In the genomic region with DNA sequence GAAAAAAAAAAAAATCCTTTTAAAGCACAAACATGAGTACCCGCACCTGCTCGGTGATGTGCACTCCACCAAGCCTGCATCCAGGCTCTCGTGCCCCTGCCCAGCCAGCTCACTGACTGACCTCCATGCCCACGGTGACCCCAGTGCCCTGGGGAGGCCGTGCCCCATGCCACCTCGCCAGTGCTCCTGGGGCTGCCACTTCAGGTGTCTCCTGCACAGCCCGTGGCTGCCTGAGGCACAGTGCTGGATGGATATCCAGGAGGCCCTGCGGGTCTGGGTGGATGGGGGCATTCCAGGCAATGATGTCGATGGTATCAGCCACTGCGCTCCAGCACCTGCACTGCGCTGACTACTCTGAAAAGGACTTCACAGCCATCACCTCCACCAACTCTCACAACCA, we compare ENCODE assay signal across 21 cellular contexts. TPM values are rescaled to one million over a fixed set of nuclear protein-coding genes. Genes with fewer than 3 reads are reported as not detected.
A peak's percentile ranks its signal among the peaks of the same experiment; 100 is the strongest.
DNase-seq lines count a peak whose midpoint lies in the region; ATAC-seq and TF ChIP-seq lines count a peak whose summit lies in the region.
"Had no signal": no experiment of that assay in that cellular context is flagged by ENCODE, and none has a peak within 500 bp of the region (broad histone marks: within the 10 kb centered on the region; RNA-seq: fewer than 3 reads in every experiment).

No MANE protein-coding gene starts in this region.

- no peaks in the 10 kb centered on the region for H3K27me3 Mint-ChIP-seq in activated T-cell treated with anti-CD3 and anti-CD28 coated beads, Interleukin-2, amount 50 U/mL, for 24 hours
- H3K27me3 Mint-ChIP-seq in activated T-cell treated with anti-CD3 and anti-CD28 coated beads, Interleukin-2, amount 50 U/mL, for 4 hours (ENCODE audit: low read depth) = no peaks in the 10 kb centered on the region
- H3K27me3 Mint-ChIP-seq in T-cell = no peaks in the 10 kb centered on the region
- H3K27me3 Mint-ChIP-seq: CD4-positive, alpha-beta T cell had no signal

- no peak overlapping the region for H2BK15ac ChIP-seq in neuronal stem cell (ENCODE audit: low read length)

- POLR2A ChIA-PET in RWPE1 (lab: Yijun Ruan, JAX; ENCODE audit: low non-redundant PET) = interaction anchor here (0.7 kb wide), 1 partner anchor 617 kb away, joined by 4 read pairs; no protein-coding TSS in a partner anchor
- POLR2A ChIA-PET in PC-9 (lab: Charles Lee; ENCODE audit: unreplicated experiment) = no interaction called here
- POLR2A ChIA-PET in T-cell (lab: Charles Lee) = no interaction called here

- no peaks in the 10 kb centered on the region for H3K9me2 ChIP-seq in PC-9 (ENCODE audit: insufficient read depth)

- H3K4ac ChIP-seq in neuronal stem cell (ENCODE audit: low read length) = no peak overlapping the region

- H3K79me1 ChIP-seq in neuronal stem cell (ENCODE audit: low read depth, low read length) = peaks cover 36% of the 10 kb centered on the region

- H2AK5ac ChIP-seq in neuronal stem cell (ENCODE audit: low read depth, low read length) = peak overlapping the region; percentile 46

- intact Hi-C loops in PC-9 (cut with micrococcal nuclease; ENCODE audit: unreplicated experiment) = no loop called here

- H3K79me2 ChIP-seq in PC-9 (ENCODE audit: low read depth) = peaks cover 91% of the 10 kb centered on the region

- ATAC-seq in activated T-cell treated with anti-CD3 and anti-CD28 coated beads, Interleukin-2, amount 50 U/mL, for 4 hours = no peak
- no peak for ATAC-seq in T-cell (replicated peaks in 1 of 4)
- ATAC-seq: GM23338 had no signal

- H2BK12ac ChIP-seq in neuronal stem cell (ENCODE audit: low read length) = no peak overlapping the region

- no peak overlapping the region for H2BK120ac ChIP-seq in neuronal stem cell (ENCODE audit: low read depth, low read length)

- peak overlapping the region; percentile 99 for H3K27ac ChIP-seq in RWPE1
- no peak overlapping the region for H3K27ac ChIP-seq in neuronal stem cell (replicated peaks; ENCODE audit: low read length)
- H3K27ac ChIP-seq in substantia nigra (ENCODE audit: low read depth, low read length, poor library complexity, severe bottlenecking) = no peak overlapping the region
- no peak overlapping the region for H3K27ac ChIP-seq in PC-9

- H3F3A ChIP-seq in PC-9 (ENCODE audit: insufficient read depth, low read depth) = peaks cover 20% of the 10 kb centered on the region; the same call in 1 of the 2 replicates

- TF ChIP-seq CTCF in RWPE1 (conservative IDR thresholded peaks at IDR 0.05; ENCODE audit: low read depth) (no peak), PC-9 (conservative IDR thresholded peaks at IDR 0.05) (no peak)

- BruUV-seq in PC-9 (replicated peaks; lab: Mats Ljungman, UMichigan) = no TSS peak

- H3K27ac Mint-ChIP-seq in activated T-cell treated with anti-CD3 and anti-CD28 coated beads, Interleukin-2, amount 50 U/mL, for 24 hours = peak overlapping the region; percentile 97
- H3K27ac Mint-ChIP-seq in T-cell = no peak overlapping the region

- H3K4me3 Mint-ChIP-seq in activated T-cell treated with anti-CD3 and anti-CD28 coated beads, Interleukin-2, amount 50 U/mL, for 24 hours = no peak overlapping the region
- H3K4me3 Mint-ChIP-seq in activated T-cell treated with anti-CD3 and anti-CD28 coated beads, Interleukin-2, amount 50 U/mL, for 4 hours = no peak overlapping the region
- peak overlapping the region in 1 of 3 donors; percentile 100 for H3K4me3 Mint-ChIP-seq in T-cell
- H3K4me3 Mint-ChIP-seq: CD4-positive, alpha-beta T cell; GM23338; H9; HFFc6 had no signal

- H4K8ac ChIP-seq in neuronal stem cell (ENCODE audit: low read depth, low read length) = peak overlapping the region; percentile 43

- H3K4me2 ChIP-seq in neuronal stem cell (ENCODE audit: insufficient read depth, low read length, poor library complexity, severe bottlenecking) = no peak overlapping the region
- no peak overlapping the region for H3K4me2 ChIP-seq in PC-9
- H3K4me2 ChIP-seq: GM23338 had no signal

- H3K36me3 ChIP-seq in neuronal stem cell (replicated peaks in 1 of 2; ENCODE audit: control insufficient read depth in 2 of 2, insufficient read depth in 2 of 2, low read length in 2 of 2) = peaks cover 17 to 48% of the 10 kb centered on the region in 2 donors
- peaks cover 9% of the 10 kb centered on the region; the same call in 1 of the 2 replicates for H3K36me3 ChIP-seq in PC-9 (ENCODE audit: low read depth)

- H3K9me3 ChIP-seq in neuronal stem cell (replicated peaks in 1 of 2; ENCODE audit: control insufficient read depth in 2 of 2, insufficient read depth in 1 of 2, low read depth in 1 of 2, low read length in 2 of 2) (peaks cover 0 to 2% of the 10 kb centered on the region in 2 donors), PC-9 (ENCODE audit: insufficient read depth, low read depth) (no peaks in the 10 kb centered on the region)

- peak overlapping the region; percentile 70 for H3K9ac ChIP-seq in neuronal stem cell (ENCODE audit: low read depth, low read length, poor library complexity)

- no CpG with 5 or more reads among the region's 11 CpGs for WGBS in neuronal stem cell (ENCODE audit: extremely low coverage in 2 of 2, insufficient read length in 2 of 2, insufficient replicate concordance in 1 of 2), 2 donors

- H2AFZ ChIP-seq in neuronal stem cell (ENCODE audit: low read length) (no peak overlapping the region), PC-9 (no peak overlapping the region)
- H2AFZ ChIP-seq: GM23338 had no signal

- H3K27me3 ChIP-seq in neuronal stem cell (ENCODE audit: control insufficient read depth in 3 of 3, insufficient read depth in 3 of 3, low read depth in 1 of 3, low read length in 3 of 3) (no peaks in the 10 kb centered on the region), PC-9 (ENCODE audit: insufficient read depth, low read depth) (no peaks in the 10 kb centered on the region)

- CTCF ChIA-PET in RWPE1 (lab: Yijun Ruan, JAX) = no interaction called here
- CTCF ChIA-PET in PC-9 (lab: Charles Lee) = no interaction called here
- CTCF ChIA-PET in T-cell (lab: Charles Lee) = no interaction called here

- no peaks in the 10 kb centered on the region for H3K9me3 Mint-ChIP-seq in activated T-cell treated with anti-CD3 and anti-CD28 coated beads, Interleukin-2, amount 50 U/mL, for 24 hours
- no peaks in the 10 kb centered on the region for H3K9me3 Mint-ChIP-seq in activated T-cell treated with anti-CD3 and anti-CD28 coated beads, Interleukin-2, amount 50 U/mL, for 4 hours
- H3K9me3 Mint-ChIP-seq in T-cell = no peaks in the 10 kb centered on the region
- H3K9me3 Mint-ChIP-seq: CD4-positive, alpha-beta T cell; GM23338; H9; HFFc6 had no signal

- DNase-seq in activated T-cell treated with anti-CD3 and anti-CD28 coated beads, Interleukin-2, amount 50 U/mL, for 24 hours = no peak
- DNase-seq in activated T-cell treated with anti-CD3 and anti-CD28 coated beads, Interleukin-2, amount 50 U/mL, for 4 hours = no peak
- DNase-seq in RWPE1 (ENCODE audit: low spot score) (no peak), neuronal stem cell (ENCODE audit: low spot score) (no peak), substantia nigra (lab: John Stamatoyannopoulos, UW) (no peak), PC-9 (no peak), T-cell (no peak)
- DNase-seq: 8988T; ACHN; CD4-positive, alpha-beta T cell; H9; HFFc6; Karpas-422; NCI-H1417; NCI-H1694; NCI-H2029 treated with DMSO at 0.1 percent for 48 hours; NCI-H2227 treated with DMSO at 0.1 percent for 48 hours; NCI-H526 treated with DMSO at 0.1 percent for 48 hours; RPMI8226; SHP77 had no signal

- peak overlapping the region; percentile 38 for H3K14ac ChIP-seq in neuronal stem cell (ENCODE audit: low read length)

- H3K23ac ChIP-seq in neuronal stem cell (ENCODE audit: low read depth, low read length, poor library complexity) = no peak overlapping the region

- no peak overlapping the region for H4K91ac ChIP-seq in neuronal stem cell (ENCODE audit: low read depth, low read length, poor library complexity)

- H2BK5ac ChIP-seq in neuronal stem cell (ENCODE audit: low read length) = no peak overlapping the region

- H3K36me3 Mint-ChIP-seq in activated T-cell treated with anti-CD3 and anti-CD28 coated beads, Interleukin-2, amount 50 U/mL, for 24 hours (ENCODE audit: low read depth) = peaks cover 94% of the 10 kb centered on the region
- H3K36me3 Mint-ChIP-seq in activated T-cell treated with anti-CD3 and anti-CD28 coated beads, Interleukin-2, amount 50 U/mL, for 4 hours (ENCODE audit: insufficient read depth) = peaks cover 7% of the 10 kb centered on the region
- peaks cover 12% of the 10 kb centered on the region for H3K36me3 Mint-ChIP-seq in T-cell

- H3K4me1 Mint-ChIP-seq in activated T-cell treated with anti-CD3 and anti-CD28 coated beads, Interleukin-2, amount 50 U/mL, for 24 hours (ENCODE audit: low read depth) = peaks cover 62% of the 10 kb centered on the region
- H3K4me1 Mint-ChIP-seq in activated T-cell treated with anti-CD3 and anti-CD28 coated beads, Interleukin-2, amount 50 U/mL, for 4 hours (ENCODE audit: low read depth) = peaks cover 62% of the 10 kb centered on the region
- H3K4me1 Mint-ChIP-seq in T-cell = peaks cover 48 to 68% (median 65%) of the 10 kb centered on the region in 3 donors

- peak overlapping the region; percentile 64 for H3K18ac ChIP-seq in neuronal stem cell (ENCODE audit: low read length)

- H3K4me3 ChIP-seq in neuronal stem cell (ENCODE audit: low read length in 2 of 2) (no peak overlapping the region), PC-9 (no peak overlapping the region)
- H3K4me3 ChIP-seq: GM23338 had no signal

- H3K4me1 ChIP-seq in neuronal stem cell (ENCODE audit: control insufficient read depth in 2 of 2, insufficient read depth in 1 of 2, low read depth in 1 of 2, low read length in 2 of 2) = no peaks in the 10 kb centered on the region
- peaks cover 47% of the 10 kb centered on the region for H3K4me1 ChIP-seq in PC-9 (replicated peaks; ENCODE audit: insufficient read depth)

- peaks cover 93% of the 10 kb centered on the region for H4K20me1 ChIP-seq in PC-9 (ENCODE audit: insufficient read depth)

RNA-seq across cellular contexts. Expression of gene PPP6R1, which starts 9.0 kb away (rescaled TPM):
- total RNA-seq in activated T-cell treated with anti-CD3 and anti-CD28 coated beads, Interleukin-2, amount 50 U/mL, for 4 hours = 100 to 1,000 TPM; 256 to 326 (median 285) TPM
- polyA plus RNA-seq in neuronal stem cell (2013, experiment 1 of 2) = 33.0 TPM
- polyA plus RNA-seq in neuronal stem cell (2013, experiment 2 of 2) = 32.6 TPM
- total RNA-seq in PC-9 (2021) (136 and 159 TPM in 2 replicates), T-cell (100 to 1,000 TPM; 173 to 208 (median 194) TPM)

RNA-seq across cellular contexts. Expression of gene TMEM86B, which starts 21.3 kb away (rescaled TPM):
- 1 to 10 TPM; 5.8 to 6.9 (median 6.2) TPM for total RNA-seq in activated T-cell treated with anti-CD3 and anti-CD28 coated beads, Interleukin-2, amount 50 U/mL, for 4 hours
- polyA plus RNA-seq in neuronal stem cell (2013, experiment 1 of 2) = 3.0 TPM
- 3.0 TPM for polyA plus RNA-seq in neuronal stem cell (2013, experiment 2 of 2)
- total RNA-seq in PC-9 (2021) (18.1 and 18.4 TPM in 2 replicates), T-cell (10 to 100 TPM; 10.6 to 22.4 (median 18.2) TPM)

RNA-seq across cellular contexts. Expression of gene HSPBP1, which starts 30.1 kb away (rescaled TPM):
- total RNA-seq in activated T-cell treated with anti-CD3 and anti-CD28 coated beads, Interleukin-2, amount 50 U/mL, for 4 hours = 100 to 1,000 TPM; 113 to 139 (median 121) TPM
- polyA plus RNA-seq in neuronal stem cell (2013, experiment 1 of 2) = 32.8 TPM
- polyA plus RNA-seq in neuronal stem cell (2013, experiment 2 of 2) = 30.1 TPM
- total RNA-seq in PC-9 (2021) (66.2 and 79.6 TPM in 2 replicates), T-cell (10 to 100 TPM; 16.8 to 27.6 (median 24.7) TPM)

RNA-seq across cellular contexts. Expression of gene BRSK1, which starts 34.0 kb away (rescaled TPM):
- total RNA-seq in activated T-cell treated with anti-CD3 and anti-CD28 coated beads, Interleukin-2, amount 50 U/mL, for 4 hours = 1 to 10 TPM; 4.0 to 6.5 (median 5.0) TPM
- 30.5 TPM for polyA plus RNA-seq in neuronal stem cell (2013, experiment 1 of 2)
- 31.6 TPM for polyA plus RNA-seq in neuronal stem cell (2013, experiment 2 of 2)
- 6.5 and 14.4 TPM in 2 replicates for total RNA-seq in PC-9 (2021)
- 1 to 10 TPM; 2.9 to 5.8 (median 3.9) TPM for total RNA-seq in T-cell

RNA-seq across cellular contexts. Expression of gene PTPRH, which starts 40.5 kb away (rescaled TPM):
- total RNA-seq in activated T-cell treated with anti-CD3 and anti-CD28 coated beads, Interleukin-2, amount 50 U/mL, for 4 hours = under 1 TPM; 0.11 to 0.38 (median 0.11) TPM
- 0.29 TPM for polyA plus RNA-seq in neuronal stem cell (2013, experiment 1 of 2)
- polyA plus RNA-seq in neuronal stem cell (2013, experiment 2 of 2) = 0.17 TPM
- 11.7 and 21.4 TPM in 2 replicates for total RNA-seq in PC-9 (2021)
- total RNA-seq in T-cell = 1 to 10 TPM in 1 of 5 donors, under 1 TPM in 2, not detected in 2; 0.16 to 1.1 (median 0.51) TPM
- total RNA-seq: CD4-positive, alpha-beta T cell had no signal
